23 cellular contexts compared by ENCODE assay signal in the genomic region with DNA sequence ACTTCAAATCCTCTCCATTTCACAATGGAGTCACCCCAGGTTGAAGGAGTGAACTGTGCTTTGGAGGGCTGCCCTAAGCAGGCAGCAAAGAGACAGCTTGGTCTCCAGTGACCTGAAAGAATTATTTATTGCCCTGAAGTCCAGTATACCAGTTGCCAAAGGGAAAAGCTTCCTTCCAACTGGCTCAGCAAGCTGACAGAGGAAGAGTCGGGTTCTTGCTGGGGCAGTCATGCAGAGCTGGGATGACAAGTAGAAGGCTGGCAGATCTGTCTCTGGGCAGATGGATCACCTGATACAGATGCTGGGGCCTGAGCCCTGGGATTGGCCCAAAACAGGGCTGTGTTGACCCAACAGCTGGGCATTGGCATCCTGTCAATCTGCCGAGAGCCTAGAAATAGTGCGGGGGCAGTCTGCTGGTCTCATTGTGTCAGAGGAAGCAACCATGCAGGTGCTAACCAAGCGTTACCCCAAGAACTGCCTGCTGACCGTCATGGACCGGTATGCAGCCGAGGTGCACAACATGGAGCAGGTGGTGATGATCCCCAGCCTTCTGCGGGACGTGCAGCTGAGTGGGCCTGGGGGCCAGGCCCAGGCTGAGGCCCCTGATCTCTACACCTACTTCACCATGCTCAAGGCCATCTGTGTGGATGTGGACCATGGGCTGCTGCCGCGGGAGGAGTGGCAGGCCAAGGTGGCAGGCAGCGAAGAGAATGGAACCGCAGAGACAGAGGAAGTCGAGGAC. TPM values are rescaled to one million over a fixed set of nuclear protein-coding genes. Genes with fewer than 3 reads are reported as not detected.
DNase-seq lines count a peak whose midpoint lies in the region; ATAC-seq, FAIRE-seq and TF ChIP-seq lines count a peak whose summit lies in the region.
"Had no signal": no experiment of that assay in that cellular context is flagged by ENCODE, and none has a peak within 500 bp of the region (broad histone marks: within the 10 kb centered on the region; RNA-seq: fewer than 3 reads in every experiment).

A gene with protein sequence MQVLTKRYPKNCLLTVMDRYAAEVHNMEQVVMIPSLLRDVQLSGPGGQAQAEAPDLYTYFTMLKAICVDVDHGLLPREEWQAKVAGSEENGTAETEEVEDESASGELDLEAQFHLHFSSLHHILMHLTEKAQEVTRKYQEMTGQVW (plus strand): TSS at position 422 of the 742 bp plus-strand sequence. CDS start 21 bp downstream, at position 443.

- TF ChIP-seq CTCF in HepG2 (CRISPR knock-in tag; IDR thresholded peaks at IDR 0.05): no peak
- no peak for TF ChIP-seq CTCF in endothelial cell (IDR thresholded peaks at IDR 0.05; ENCODE audit: unreplicated experiment)
- no peak for TF ChIP-seq CTCF in CD4-positive, alpha-beta T cell (IDR thresholded peaks at IDR 0.05)

- TF ChIP-seq RAD21 in HepG2 (CRISPR knock-in tag; IDR thresholded peaks at IDR 0.05): no peak

- H3K79me2 ChIP-seq in HepG2 (ENCODE audit: insufficient read depth, low read length): no peaks in the 10 kb centered on the region

- H3K9ac ChIP-seq in HepG2 (ENCODE audit: insufficient read depth, low read depth, low read length): no peak within 1 kb of the TSS

- no peak within 1 kb of the TSS for H3K4me2 ChIP-seq in HepG2 (ENCODE audit: low read depth, low read length)

- no peak within 1 kb of the TSS for H3K4me3 Mint-ChIP-seq in activated T-helper 17 cell treated with anti-CD3 and anti-CD28 coated beads, Interleukin-2, amount 50 U/mL, for 72 hours
- H3K4me3 Mint-ChIP-seq in endothelial cell (ENCODE audit: unreplicated experiment): no peak within 1 kb of the TSS
- no peak within 1 kb of the TSS for H3K4me3 Mint-ChIP-seq in CD4-positive, alpha-beta T cell
- H3K4me3 Mint-ChIP-seq: activated CD4-positive, alpha-beta T cell treated with anti-CD3 and anti-CD28 coated beads, Interleukin-2, amount 10 ng/mL, durations not matched to agents 7 days and 5 days had no signal

- H3K36me3 ChIP-seq in HepG2 (replicated peaks in 1 of 2; ENCODE audit: control insufficient read depth in 1 of 2, insufficient read depth in 2 of 2, low read length in 2 of 2): peaks cover 0 to 10% of the 10 kb centered on the region in 2 experiments; a peak in 2 of 5 replicates
- H3K36me3 ChIP-seq: cardiac muscle cell had no signal

- H3K27me3 ChIP-seq in HepG2 (ENCODE audit: control insufficient read depth in 1 of 2, insufficient read depth in 2 of 2, low read length in 2 of 2): no peaks in the 10 kb centered on the region
- H3K27me3 ChIP-seq in CD4-positive, alpha-beta T cell (ENCODE audit: control insufficient read depth, insufficient read depth, low read length): no peaks in the 10 kb centered on the region
- H3K27me3 ChIP-seq: cardiac muscle cell had no signal

- DNase-seq in G401 (ENCODE audit: low spot score): peak; percentile 97
- no peak for DNase-seq in HepG2 (ENCODE audit: low spot score)
- DNase-seq in renal cortical epithelial cell (ENCODE audit: low read depth): peak; percentile 43
- DNase-seq in NCI-H128 (lab: John Stamatoyannopoulos, UW; ENCODE audit: unreplicated experiment): no peak
- no peak for DNase-seq in endothelial cell (ENCODE audit: low spot score)
- DNase-seq in RKO (ENCODE audit: low spot score): no peak
- DNase-seq in CD4-positive, alpha-beta T cell: no peak
- DNase-seq: ACHN; activated CD4-positive, alpha-beta T cell treated with anti-CD3 and anti-CD28 coated beads, Interleukin-2, amount 10 ng/mL, durations not matched to agents 7 days and 5 days; foreskin melanocyte; GDM1; NCI-H1417; NCI-H2171; NCI-H526 treated with DMSO at 0.1 percent for 48 hours; Right ventricle myocardium superior; stimulated activated CD8-positive, alpha-beta memory T cell treated with anti-CD3 and anti-CD28 coated beads, Interleukin-4, amount 100 ng/mL, for 48 hours had no signal

- H3K4me1 Mint-ChIP-seq in activated T-helper 17 cell treated with anti-CD3 and anti-CD28 coated beads, Interleukin-2, amount 50 U/mL, for 72 hours: no peaks in the 10 kb centered on the region
- no peaks in the 10 kb centered on the region for H3K4me1 Mint-ChIP-seq in endothelial cell (ENCODE audit: unreplicated experiment)
- no peaks in the 10 kb centered on the region for H3K4me1 Mint-ChIP-seq in CD4-positive, alpha-beta T cell (ENCODE audit: low read depth)

- 96% methylated on average over 11 of the region's 14 CpGs for WGBS in HepG2 (ENCODE audit: low lambda C conversion rate)

- no peak for ATAC-seq in activated T-helper 17 cell treated with anti-CD3 and anti-CD28 coated beads, Interleukin-2, amount 50 U/mL, for 72 hours (replicated peaks)
- ATAC-seq in HepG2: no peak
- ATAC-seq in CD4-positive, alpha-beta T cell (ENCODE audit: poor library complexity): no peak

- in situ Hi-C loops in G401 (cut with HindIII; ENCODE audit: low sequenced_read_pairs) (no loop called here), HepG2 (cut with HindIII; ENCODE audit: extremely low pct_ligation_motif_present, low pct_unique_long_range_greater_than_20kb) (no loop called here)

- TF ChIP-seq EP300 in HepG2 (IDR thresholded peaks at IDR 0.05; ENCODE audit: low read depth in 2 of 2, low read length in 2 of 2) (no peak), HepG2 (CRISPR knock-in tag; IDR thresholded peaks at IDR 0.05; ENCODE audit: borderline replicate concordance) (no peak)

- peaks cover 37% of the 10 kb centered on the region for H3K4me1 ChIP-seq in HepG2 (ENCODE audit: insufficient read depth, low read length)

- no peak for FAIRE-seq in HepG2 (lab: Jason Lieb, UNC)
- FAIRE-seq: keratinocyte had no signal

- no peak for TF ChIP-seq POLR2A in HepG2 (IDR thresholded peaks at IDR 0.05; ENCODE audit: insufficient read depth in 1 of 2, low read depth in 2 of 2, low read length in 2 of 2)

- no peaks in the 10 kb centered on the region for H4K20me1 ChIP-seq in HepG2 (ENCODE audit: insufficient read depth, low read length)

- peaks cover 13% of the 10 kb centered on the region for H3K36me3 Mint-ChIP-seq in activated T-helper 17 cell treated with anti-CD3 and anti-CD28 coated beads, Interleukin-2, amount 50 U/mL, for 72 hours (ENCODE audit: low read depth)
- H3K36me3 Mint-ChIP-seq in endothelial cell (ENCODE audit: low read depth, unreplicated experiment): peaks cover 17% of the 10 kb centered on the region
- H3K36me3 Mint-ChIP-seq in CD4-positive, alpha-beta T cell (ENCODE audit: low read depth): peaks cover 13% of the 10 kb centered on the region

- no peaks in the 10 kb centered on the region for H3K9me3 Mint-ChIP-seq in activated T-helper 17 cell treated with anti-CD3 and anti-CD28 coated beads, Interleukin-2, amount 50 U/mL, for 72 hours
- H3K9me3 Mint-ChIP-seq in endothelial cell (ENCODE audit: unreplicated experiment): no peaks in the 10 kb centered on the region
- no peaks in the 10 kb centered on the region for H3K9me3 Mint-ChIP-seq in CD4-positive, alpha-beta T cell
- H3K9me3 Mint-ChIP-seq: activated CD4-positive, alpha-beta T cell treated with anti-CD3 and anti-CD28 coated beads, Interleukin-2, amount 10 ng/mL, durations not matched to agents 7 days and 5 days; activated T-helper 2 cell treated with anti-CD3 and anti-CD28 coated beads, Interferon-gamma antibody, Interleukin-2, Interleukin-4, amounts not matched to agents 10 μg/mL and 5 μg/mL and 100 μg/mL, durations not matched to agents 14 hours and 24 hours and 36 hours had no signal

- no TSS peak for BruUV-seq in HepG2 (replicated peaks; lab: Mats Ljungman, UMichigan)

- peak within 1 kb of the TSS; percentile 5 for H3K27ac Mint-ChIP-seq in activated T-helper 17 cell treated with anti-CD3 and anti-CD28 coated beads, Interleukin-2, amount 50 U/mL, for 72 hours
- no peak within 1 kb of the TSS for H3K27ac Mint-ChIP-seq in endothelial cell (ENCODE audit: unreplicated experiment)
- H3K27ac Mint-ChIP-seq in CD4-positive, alpha-beta T cell: no peak within 1 kb of the TSS
- H3K27ac Mint-ChIP-seq: activated CD4-positive, alpha-beta T cell treated with anti-CD3 and anti-CD28 coated beads, Interleukin-2, amount 10 ng/mL, durations not matched to agents 7 days and 5 days; activated T-helper 2 cell treated with anti-CD3 and anti-CD28 coated beads, Interferon-gamma antibody, Interleukin-2, Interleukin-4, amounts not matched to agents 10 μg/mL and 5 μg/mL and 100 μg/mL, durations not matched to agents 14 hours and 24 hours and 36 hours had no signal

- intact Hi-C loops in HepG2 (cut with micrococcal nuclease; ENCODE audit: unreplicated experiment): no loop called here
- intact Hi-C loops in CD4-positive, alpha-beta T cell (cut with DNase I, micrococcal nuclease): no loop called here

- CTCF ChIA-PET in HepG2 (lab: Yijun Ruan, JAX; ENCODE audit: low intra/inter-chr PET ratio, low total read pairs): no interaction called here
- CTCF ChIA-PET in CD4-positive, alpha-beta T cell (lab: Charles Lee): interaction anchor here (1.6 kb wide), 1 partner anchor 18 kb away, joined by 4 read pairs; no protein-coding TSS in a partner anchor

- H3K4me3 ChIP-seq in HepG2 (replicated peaks in 1 of 3; ENCODE audit: insufficient read depth in 1 of 3, low read depth in 2 of 3, low read length in 3 of 3): no peak within 1 kb of the TSS
- H3K4me3 ChIP-seq: cardiac muscle cell had no signal

- H2AFZ ChIP-seq in HepG2 (ENCODE audit: low read length): no peak within 1 kb of the TSS

- H3K9me3 ChIP-seq in HepG2 (ENCODE audit: low read length): no peaks in the 10 kb centered on the region
- no peaks in the 10 kb centered on the region for H3K9me3 ChIP-seq in CD4-positive, alpha-beta T cell (ENCODE audit: control insufficient read depth, low read length)

- no peaks in the 10 kb centered on the region for H3K27me3 Mint-ChIP-seq in activated T-helper 17 cell treated with anti-CD3 and anti-CD28 coated beads, Interleukin-2, amount 50 U/mL, for 72 hours
- H3K27me3 Mint-ChIP-seq in endothelial cell (ENCODE audit: unreplicated experiment): peaks cover 4% of the 10 kb centered on the region
- H3K27me3 Mint-ChIP-seq in CD4-positive, alpha-beta T cell: no peaks in the 10 kb centered on the region
- H3K27me3 Mint-ChIP-seq: activated CD4-positive, alpha-beta T cell treated with anti-CD3 and anti-CD28 coated beads, Interleukin-2, amount 10 ng/mL, durations not matched to agents 7 days and 5 days had no signal

- H3K27ac ChIP-seq in HepG2 (ENCODE audit: extremely low read length, insufficient read depth, low read length): no peak within 1 kb of the TSS
- no peak within 1 kb of the TSS for H3K27ac ChIP-seq in CD4-positive, alpha-beta T cell (ENCODE audit: low read depth, low read length)
- H3K27ac ChIP-seq: cardiac muscle cell had no signal

- POLR2A ChIA-PET in HepG2 (lab: Yijun Ruan, JAX): interaction anchor here (0.8 to 0.9 kb wide), 2 partner anchors 10 to 126 kb away, joined by 3 read pairs; no protein-coding TSS in a partner anchor
- POLR2A ChIA-PET in CD4-positive, alpha-beta T cell (lab: Charles Lee): no interaction called here

RNA-seq across cellular contexts. Expression of the gene that starts here (rescaled TPM):
- not detected in 2 replicates for total RNA-seq in G401 (2014; rRNA removed; shearing (Covaris generic))
- total RNA-seq in activated T-helper 17 cell treated with anti-CD3 and anti-CD28 coated beads, Interleukin-2, amount 50 U/mL, for 72 hours: not detected
- total RNA-seq in HepG2 (2016; rRNA removed; fragmentation: Illumina TruSeq; extraction: Trizol): 0.13 TPM in 1 of 2 replicates, not detected in the other
- total RNA-seq in HepG2 (2016; cell fraction: cytosol; rRNA removed; fragmentation: Illumina TruSeq; extraction: Trizol; ENCODE audit: low read depth): not detected in 2 replicates
- total RNA-seq in HepG2 (2016; cell fraction: insoluble cytoplasmic fraction; rRNA removed; fragmentation: Illumina TruSeq; extraction: Trizol): not detected in 2 replicates
- total RNA-seq in HepG2 (2016; cell fraction: membrane; rRNA removed; fragmentation: Illumina TruSeq; extraction: Trizol): not detected in 2 replicates
- total RNA-seq in HepG2 (2016; cell fraction: nucleus; rRNA removed; fragmentation: Illumina TruSeq; extraction: Trizol): 0.34 TPM in 1 of 2 replicates, not detected in the other
- 0.48 and 0.58 TPM in 2 replicates for polyA plus RNA-seq in HepG2 (2011; rRNA removed)
- 0.35 and 0.43 TPM in 2 replicates for polyA plus RNA-seq in HepG2 (2011; cell fraction: cytosol; rRNA removed)
- 0.61 and 0.71 TPM in 2 replicates for polyA plus RNA-seq in HepG2 (2011; cell fraction: nucleus; rRNA removed)
- polyA plus RNA-seq in HepG2 (2012): 0.13 and 0.20 TPM in 2 replicates
- not detected in 2 replicates for polyA plus RNA-seq in HepG2 (2016; cell fraction: cytosol; fragmentation: Illumina TruSeq; extraction: Trizol; ENCODE audit: low read depth)
- not detected in 2 replicates for polyA plus RNA-seq in HepG2 (2016; cell fraction: insoluble cytoplasmic fraction; fragmentation: Illumina TruSeq; extraction: Trizol; ENCODE audit: low read depth)
- not detected in 2 replicates for polyA plus RNA-seq in HepG2 (2016; cell fraction: membrane; fragmentation: Illumina TruSeq; extraction: Trizol; ENCODE audit: low read depth)
- polyA plus RNA-seq in HepG2 (2016; cell fraction: nucleus; fragmentation: Illumina TruSeq; extraction: Trizol; ENCODE audit: insufficient read depth, low read depth): 0.41 TPM in 1 of 2 replicates, not detected in the other
- 0.86 TPM in 1 of 2 replicates, not detected in the other for polyA minus RNA-seq in HepG2 (2011; rRNA and poly(A)+ RNA removed; ENCODE audit: low replicate concordance)
- polyA minus RNA-seq in HepG2 (2011; cell fraction: cytosol; rRNA and poly(A)+ RNA removed): not detected in 2 replicates
- 0.64 TPM in 1 of 2 replicates, not detected in the other for polyA minus RNA-seq in HepG2 (2011; cell fraction: nucleus; rRNA and poly(A)+ RNA removed)
- not detected in 2 replicates for total RNA-seq in renal cortical epithelial cell
- total RNA-seq in endothelial cell (ENCODE audit: unreplicated experiment): not detected
- not detected for total RNA-seq in CD4-positive, alpha-beta T cell
- total RNA-seq: activated CD4-positive, alpha-beta T cell treated with anti-CD3 and anti-CD28 coated beads, Interleukin-2, amount 10 ng/mL, durations not matched to agents 7 days and 5 days; activated T-helper 2 cell treated with anti-CD3 and anti-CD28 coated beads, Interferon-gamma antibody, Interleukin-2, Interleukin-4, amounts not matched to agents 10 μg/mL and 5 μg/mL and 100 μg/mL, durations not matched to agents 14 hours and 24 hours and 36 hours; cardiac muscle cell; epithelial cell of proximal tubule; LHCN-M2 had no signal
- polyA plus RNA-seq: cardiac muscle cell, keratinocyte, neural cell had no signal

Comparison
In these comparisons a context has a peak if more than half of its experiments do, and no peak if none do; other contexts are left out.
1. Peak in DNase-seq in G401; RNA of the gene not detected or under 1 TPM.
2. Peak in DNase-seq in renal cortical epithelial cell; RNA of the gene not detected or under 1 TPM.